Comparison of ENCODE assay signal across 1 cellular context in genomic region chr3:13346481-13347389, GRCh38.
A peak's percentile ranks its signal among the peaks of the same experiment; 100 is the strongest.
TF ChIP-seq lines count a peak whose summit lies in the region.

No MANE protein-coding gene starts in this region.

TF ChIP-seq in H1, 55 proteins besides CTCF, POLR2A, EP300 and RAD21 (continued from another document):
- TF ChIP-seq, protein P1, sequence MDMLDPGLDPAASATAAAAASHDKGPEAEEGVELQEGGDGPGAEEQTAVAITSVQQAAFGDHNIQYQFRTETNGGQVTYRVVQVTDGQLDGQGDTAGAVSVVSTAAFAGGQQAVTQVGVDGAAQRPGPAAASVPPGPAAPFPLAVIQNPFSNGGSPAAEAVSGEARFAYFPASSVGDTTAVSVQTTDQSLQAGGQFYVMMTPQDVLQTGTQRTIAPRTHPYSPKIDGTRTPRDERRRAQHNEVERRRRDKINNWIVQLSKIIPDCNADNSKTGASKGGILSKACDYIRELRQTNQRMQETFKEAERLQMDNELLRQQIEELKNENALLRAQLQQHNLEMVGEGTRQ (IDR thresholded peaks at IDR 0.05; ENCODE audit: low read length), result peak; percentile 78
- TF ChIP-seq RNF2 (IDR thresholded peaks at IDR 0.05; ENCODE audit: borderline replicate concordance, low read depth, low read length, missing control alignments, poor library complexity, severe bottlenecking), result no peak
- no peak for TF ChIP-seq KDM4A (IDR thresholded peaks at IDR 0.05; ENCODE audit: low read depth, low read length, severe bottlenecking)
- no peak for TF ChIP-seq RBBP5 (IDR thresholded peaks at IDR 0.05; ENCODE audit: borderline replicate concordance, low read depth, low read length)
- TF ChIP-seq, protein P2, sequence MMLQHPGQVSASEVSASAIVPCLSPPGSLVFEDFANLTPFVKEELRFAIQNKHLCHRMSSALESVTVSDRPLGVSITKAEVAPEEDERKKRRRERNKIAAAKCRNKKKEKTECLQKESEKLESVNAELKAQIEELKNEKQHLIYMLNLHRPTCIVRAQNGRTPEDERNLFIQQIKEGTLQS (IDR thresholded peaks at IDR 0.05; ENCODE audit: insufficient read depth, low read depth, low read length), result no peak
- TF ChIP-seq RXRA (IDR thresholded peaks at IDR 0.05; ENCODE audit: insufficient read depth, low read depth, low read length), result no peak
- TF ChIP-seq TCF12 (IDR thresholded peaks at IDR 0.05; ENCODE audit: low read depth, low read length), result 0 out of 2 replicates have a peak, but pooled peaks have one; percentile 41
- no peak for TF ChIP-seq MAFK (IDR thresholded peaks at IDR 0.05; ENCODE audit: low read depth, low read length)
- no peak for TF ChIP-seq SAP30 (IDR thresholded peaks at IDR 0.05; ENCODE audit: insufficient read depth, insufficient replicate concordance, low read length)
- no peak for TF ChIP-seq HDAC6 (IDR thresholded peaks at IDR 0.05; ENCODE audit: low read depth, low read length)
- no peak for TF ChIP-seq RFX5 (IDR thresholded peaks at IDR 0.05; ENCODE audit: borderline replicate concordance, low read depth, low read length)
- 0 out of 4 replicates have a peak, but pooled peaks of 1 of the 2 experiments have one; percentile 58 for TF ChIP-seq HDAC2 (IDR thresholded peaks at IDR 0.05; ENCODE audit: borderline replicate concordance in 1 of 2, low read depth in 2 of 2, low read length in 2 of 2)
- 0 out of 2 replicates have a peak, but pooled peaks have one; percentile 43 for TF ChIP-seq TBP (IDR thresholded peaks at IDR 0.05; ENCODE audit: low read depth, low read length)
- TF ChIP-seq CHD2 (IDR thresholded peaks at IDR 0.05; ENCODE audit: low read length), result no peak
- TF ChIP-seq NRF1 (IDR thresholded peaks at IDR 0.05; ENCODE audit: low read depth, low read length), result no peak
- 0 out of 2 replicates have a peak, but pooled peaks have one; percentile 20 for TF ChIP-seq GABPA (IDR thresholded peaks at IDR 0.05; ENCODE audit: borderline replicate concordance, insufficient read depth, low read length)
- TF ChIP-seq SIRT6 (IDR thresholded peaks at IDR 0.05; ENCODE audit: low read length), result no peak
- TF ChIP-seq, protein P3, sequence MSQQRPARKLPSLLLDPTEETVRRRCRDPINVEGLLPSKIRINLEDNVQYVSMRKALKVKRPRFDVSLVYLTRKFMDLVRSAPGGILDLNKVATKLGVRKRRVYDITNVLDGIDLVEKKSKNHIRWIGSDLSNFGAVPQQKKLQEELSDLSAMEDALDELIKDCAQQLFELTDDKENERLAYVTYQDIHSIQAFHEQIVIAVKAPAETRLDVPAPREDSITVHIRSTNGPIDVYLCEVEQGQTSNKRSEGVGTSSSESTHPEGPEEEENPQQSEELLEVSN (IDR thresholded peaks at IDR 0.05), result peak; percentile 50; the same call in 1 of the 2 replicates
- TF ChIP-seq SIX5 (IDR thresholded peaks at IDR 0.05; ENCODE audit: low read depth, low read length), result no peak
- TF ChIP-seq POU5F1 (IDR thresholded peaks at IDR 0.05; ENCODE audit: low read depth, low read length), result no peak
- no peak for TF ChIP-seq SUZ12 (IDR thresholded peaks at IDR 0.05; ENCODE audit: low read length)
- TF ChIP-seq CEBPB (IDR thresholded peaks at IDR 0.05; ENCODE audit: low read depth, low read length), result no peak
- no peak for TF ChIP-seq ZNF274 (IDR thresholded peaks at IDR 0.05; ENCODE audit: borderline replicate concordance, extremely low read depth, low read length)
- TF ChIP-seq TEAD4 (IDR thresholded peaks at IDR 0.05; ENCODE audit: low read depth, low read length), result 0 out of 2 replicates have a peak, but pooled peaks have one; percentile 7
- TF ChIP-seq SP4 (IDR thresholded peaks at IDR 0.05; ENCODE audit: low read length), result no peak
